Comparison of ENCODE assay signal across 8 cellular contexts in the genomic region with DNA sequence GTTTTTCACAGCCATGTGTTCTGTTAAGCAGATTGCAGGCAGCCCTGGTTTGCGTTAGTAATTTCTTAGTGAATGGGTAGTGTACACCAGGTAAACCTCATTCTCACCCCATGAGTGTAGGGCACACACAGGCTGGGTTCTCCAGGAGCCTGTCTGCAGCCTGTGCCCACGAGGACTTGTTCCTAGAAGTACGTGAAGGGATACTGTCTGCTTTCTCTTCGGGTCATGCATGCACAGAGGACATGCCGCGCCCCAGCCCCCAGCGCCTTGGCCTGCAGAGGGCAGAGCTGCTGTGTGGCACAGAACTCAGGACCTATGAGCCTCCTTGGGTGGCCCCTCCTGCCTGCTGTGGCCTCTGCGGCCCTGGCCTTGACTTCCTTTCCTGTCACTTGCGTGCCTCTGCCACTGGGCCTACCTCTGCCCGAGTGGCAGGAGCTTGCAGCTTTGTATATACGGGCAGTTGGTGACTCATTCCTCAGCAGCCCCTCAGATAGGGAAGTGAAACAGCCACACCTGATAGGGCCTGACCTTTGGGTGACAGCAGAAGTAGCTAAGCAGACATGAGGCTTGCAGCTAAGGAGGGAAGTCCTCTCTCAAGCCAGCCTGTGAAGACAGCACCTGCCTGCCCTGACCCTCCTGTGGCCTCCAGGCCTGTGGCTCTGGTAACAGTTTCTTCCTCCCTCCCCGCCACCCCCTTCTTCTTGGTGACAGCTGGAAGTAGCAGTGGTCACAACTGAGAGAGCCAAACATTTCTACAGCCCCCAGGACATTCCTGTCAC.
A peak's percentile ranks its signal among the peaks of the same experiment; 100 is the strongest.
DNase-seq lines count a peak whose midpoint lies in the region; ATAC-seq and TF ChIP-seq lines count a peak whose summit lies in the region.

No MANE protein-coding gene starts in this region.

- H3K4me3 ChIP-seq in astrocyte of the cerebellum (ENCODE audit: low read depth, low read length), result no peak overlapping the region

- in situ Hi-C loops in astrocyte of the cerebellum (cut with HindIII; ENCODE audit: low sequenced_read_pairs), result no loop called here

- DNase-seq in CD1c-positive myeloid dendritic cell (ENCODE audit: extremely low spot score) (peak; percentile 95), T-helper 1 cell (peak in 4 of 5 donors; percentile 20 to 97 (median 22)), astrocyte of the cerebellum (ENCODE audit: low read depth) (no peak), inferior parietal cortex (ENCODE audit: extremely low spot score) (peak; percentile 32), NCI-H345 treated with DMSO at 0.1 percent for 48 hours (lab: John Stamatoyannopoulos, UW; ENCODE audit: unreplicated experiment) (no peak)
- DNase-seq in stimulated activated CD4-positive, alpha-beta T cell treated with anti-CD3 and anti-CD28 coated beads, Interleukin-15, amount 100 ng/mL, for 24 hours, result peak; percentile 67

- peak; percentile 78 for ATAC-seq in GM19324 (IDR thresholded peaks at IDR 0.05; ENCODE audit: low FRiP score, unreplicated experiment)
- ATAC-seq in HG03432 (IDR thresholded peaks at IDR 0.05; ENCODE audit: unreplicated experiment), result peak; percentile 72

- TF ChIP-seq CTCF in astrocyte of the cerebellum (IDR thresholded peaks at IDR 0.05; ENCODE audit: low read depth, low read length, missing control alignments), result peak; percentile 36

Comparison
In these comparisons a context has a peak if more than half of its experiments do, and no peak if none do; other contexts are left out.
1. DNase-seq: peak in CD1c-positive myeloid dendritic cell (single experiment), T-helper 1 cell (4 of 5), inferior parietal cortex (single experiment) and stimulated activated CD4-positive, alpha-beta T cell treated with anti-CD3 and anti-CD28 coated beads, Interleukin-15, amount 100 ng/mL, for 24 hours (single experiment); none in astrocyte of the cerebellum (single experiment) and NCI-H345 treated with DMSO at 0.1 percent for 48 hours (single experiment).